9 cellular contexts compared by ENCODE assay signal in genomic region chr9:72149231-72149975, GRCh38. TPM values are rescaled to one million over a fixed set of nuclear protein-coding genes. Genes with fewer than 3 reads are reported as not detected.
A peak's percentile ranks its signal among the peaks of the same experiment; 100 is the strongest.
DNase-seq lines count a peak whose midpoint lies in the region; ATAC-seq, FAIRE-seq and TF ChIP-seq lines count a peak whose summit lies in the region.
"Had no signal": no experiment of that assay in that cellular context is flagged by ENCODE, and none has a peak within 500 bp of the region (broad histone marks: within the 10 kb centered on the region; RNA-seq: fewer than 3 reads in every experiment).

GDA (plus strand) TSS chr9:72149440; CDS start chr9:72149560, 120 bp downstream.

- peaks cover 5% of the 10 kb centered on the region for H3K36me3 Mint-ChIP-seq in progenitor cell of endocrine pancreas (ENCODE audit: insufficient read depth)

- peak within 1 kb of the TSS; percentile 61 for H3K4me3 Mint-ChIP-seq in progenitor cell of endocrine pancreas (ENCODE audit: low read depth)

- peak within 1 kb of the TSS; percentile 60 for H3K27ac Mint-ChIP-seq in progenitor cell of endocrine pancreas

- no peaks in the 10 kb centered on the region for H3K9me3 Mint-ChIP-seq in progenitor cell of endocrine pancreas (ENCODE audit: low read depth)

- FAIRE-seq in frontal cortex (lab: Jason Lieb, UNC) = no peak

- DNase-seq in LoVo (ENCODE audit: low spot score) (peak; percentile 79), frontal cortex (ENCODE audit: low spot score in 2 of 2) (no peak), progenitor cell of endocrine pancreas (ENCODE audit: low spot score, unreplicated experiment) (no peak), HUDEP-2 (lab: John Stamatoyannopoulos, UW; ENCODE audit: unreplicated experiment in 76 of 76) (no peak), Kasumi-1 (lab: John Stamatoyannopoulos, UW) (no peak)

- peaks cover 31% of the 10 kb centered on the region for H3K27me3 Mint-ChIP-seq in progenitor cell of endocrine pancreas

- peaks cover 5% of the 10 kb centered on the region for H3K4me1 Mint-ChIP-seq in progenitor cell of endocrine pancreas (ENCODE audit: low read depth)

- TF ChIP-seq CTCF in progenitor cell of endocrine pancreas (IDR thresholded peaks at IDR 0.05; ENCODE audit: unreplicated experiment) = no peak

- ATAC-seq in GM19351 (IDR thresholded peaks at IDR 0.05; ENCODE audit: unreplicated experiment) (peak; percentile 61), GM19455 (IDR thresholded peaks at IDR 0.05; ENCODE audit: unreplicated experiment) (no peak), HG03159 (IDR thresholded peaks at IDR 0.05; ENCODE audit: unreplicated experiment) (no peak)

RNA-seq across cellular contexts. Expression of gene GDA, which starts in this region (rescaled TPM):
- 21.6 TPM for total RNA-seq in frontal cortex
- 5.5 and 5.8 TPM in 2 replicates for total RNA-seq in progenitor cell of endocrine pancreas
- total RNA-seq: T-helper 1 cell treated with Interleukin-12 subunit alpha and Interleukin-12 subunit beta and Interleukin-4 antibody, amounts not matched to agents 30 ng/mL and 1 ng/mL, for 36 hours had no signal
